ENCODE assay signal across 8 cellular contexts in the genomic region with DNA sequence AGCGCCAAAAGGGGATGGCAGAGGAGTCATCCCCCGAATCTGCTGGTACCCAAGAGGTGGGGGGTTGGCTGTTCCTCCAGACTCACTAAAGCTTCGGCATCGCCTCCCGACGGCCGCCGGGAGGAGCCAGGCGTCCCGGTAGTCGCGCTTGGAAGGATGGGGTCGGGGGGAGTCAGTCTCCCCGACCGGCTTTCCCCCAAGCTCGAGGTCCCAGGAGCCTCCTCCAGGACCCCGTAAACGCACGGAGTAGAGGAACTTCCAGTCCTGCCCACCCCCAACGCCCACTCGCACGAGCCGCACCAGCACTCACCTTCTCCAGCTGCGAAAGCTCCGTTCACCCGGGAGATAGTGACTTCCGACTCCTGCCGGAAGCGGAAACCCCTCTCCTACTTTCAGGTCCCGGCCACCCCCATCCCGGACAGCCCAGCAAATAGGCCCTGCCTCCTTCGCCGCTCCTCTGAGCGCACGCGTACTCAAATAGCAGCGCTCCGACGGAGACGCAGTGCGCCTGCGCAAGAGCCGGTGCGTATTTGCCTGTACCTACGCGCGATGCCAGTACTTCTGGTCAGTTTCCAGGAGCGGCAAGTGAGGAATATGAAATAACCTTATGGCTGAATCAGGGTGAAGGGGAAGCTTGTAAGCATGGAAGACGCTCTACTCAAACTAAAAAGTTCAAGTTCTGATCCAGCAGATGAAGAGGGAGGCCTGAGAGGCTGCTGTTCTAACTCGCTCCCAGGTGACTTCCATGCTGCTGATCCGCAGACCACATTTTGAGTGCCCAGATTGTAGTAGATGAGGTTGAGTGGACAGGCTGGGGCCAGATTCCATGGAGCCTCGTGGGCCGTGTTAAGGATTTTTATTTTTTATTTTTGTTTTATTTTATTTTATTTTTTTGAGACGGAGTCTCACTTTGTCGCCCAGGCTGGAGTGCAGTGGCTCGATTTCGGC. TPM values are rescaled to one million over a fixed set of nuclear protein-coding genes. Genes with fewer than 3 reads are reported as not detected.
DNase-seq lines count a peak whose midpoint lies in the region; ATAC-seq and TF ChIP-seq lines count a peak whose summit lies in the region.

Gene ELOF1, minus strand, starts transcription at position 350 of the 948 bp plus-strand sequence. CDS start 4,883 bp downstream, outside the sequence.

- H3K27ac ChIP-seq in C4-2B, result peak within 1 kb of the TSS; percentile 77
- peak within 1 kb of the TSS in 55 of 59 donors; percentile 13 to 91 (median 81) for H3K27ac ChIP-seq in dorsolateral prefrontal cortex
- H3K27ac ChIP-seq in liver (ENCODE audit: low read depth in 1 of 2, low read length in 2 of 2), result peak within 1 kb of the TSS; percentile 47 to 80

- H3K4me3 ChIP-seq in dorsolateral prefrontal cortex, result peak within 1 kb of the TSS; percentile 55 to 99 (median 87)
- peak within 1 kb of the TSS; percentile 75 to 99 (median 96) for H3K4me3 ChIP-seq in liver (ENCODE audit: low read depth in 1 of 3, low read length in 3 of 3)

- H3K36me3 Mint-ChIP-seq in activated CD4-positive, alpha-beta memory T cell treated with anti-CD3 and anti-CD28 coated beads for 36 hours, result peaks cover 9% of the 10 kb centered on the region

- POLR2A ChIA-PET in activated CD4-positive, alpha-beta memory T cell treated with anti-CD3 and anti-CD28 coated beads for 36 hours (lab: Charles Lee), result interaction anchor here (0.5 to 1.3 kb wide), 4 partner anchors 23 to 1354 kb away, joined by 3 to 6 read pairs (median 3); partner anchors contain the start of genes ECSIT and ZNF627

- DNase-seq in HK-2 (ENCODE audit: unreplicated experiment), result peak; percentile 98
- DNase-seq in NCI-H82 treated with DMSO at 0.1 percent for 48 hours (lab: John Stamatoyannopoulos, UW; ENCODE audit: unreplicated experiment), result peak; percentile 80
- DNase-seq in activated CD4-positive, alpha-beta memory T cell treated with anti-CD3 and anti-CD28 coated beads for 36 hours, result peak; percentile 98
- peak; percentile 95 to 98 (median 98) for DNase-seq in dorsolateral prefrontal cortex
- DNase-seq in stimulated activated CD4-positive, alpha-beta T cell treated with anti-CD3 and anti-CD28 coated beads, Interleukin-4, amount 100 ng/mL, for 24 hours, result peak; percentile 98

- H3K9ac ChIP-seq in liver (ENCODE audit: low read depth in 1 of 2, low read length in 2 of 2), result peak within 1 kb of the TSS; percentile 77 to 81

- H3K27me3 Mint-ChIP-seq in activated CD4-positive, alpha-beta memory T cell treated with anti-CD3 and anti-CD28 coated beads for 36 hours, result no peaks in the 10 kb centered on the region

- H3K9me3 ChIP-seq in liver (ENCODE audit: control insufficient read depth in 4 of 4, low read length in 3 of 4), result no peaks in the 10 kb centered on the region

- intact Hi-C loops in activated CD4-positive, alpha-beta memory T cell treated with anti-CD3 and anti-CD28 coated beads for 36 hours (cut with micrococcal nuclease), result loop anchor here (1.0 to 2.0 kb wide), 3 partner anchors 30 to 54 kb away; partner anchors contain the start of genes ECSIT, ZNF627 and ZNF653
- intact Hi-C loops in dorsolateral prefrontal cortex (cut with DNase I), result loop anchor here (1.0 to 5.0 kb wide), 4 partner anchors 30 to 52 kb away; partner anchors contain the start of genes ZNF627 (in 2 of the 2), ECSIT (in 1 of the 2) and ZNF653 (in 1 of the 2)

- no peaks in the 10 kb centered on the region for H3K9me3 Mint-ChIP-seq in activated CD4-positive, alpha-beta memory T cell treated with anti-CD3 and anti-CD28 coated beads for 36 hours

- TF ChIP-seq CTCF in C4-2B (conservative IDR thresholded peaks at IDR 0.05) (no peak; the same call in 1 of the 2 replicates), dorsolateral prefrontal cortex (IDR thresholded peaks at IDR 0.05 in 54 of 56, conservative IDR thresholded peaks at IDR 0.05 in 2 of 56; ENCODE audit: low read depth in 1 of 56, partially characterized antibody in 56 of 56) (peak in 35 of 56 donors; percentile 3 to 65 (median 32)), liver (IDR thresholded peaks at IDR 0.05; ENCODE audit: low read depth, low read length, missing input control) (no peak)

- H3K4me1 Mint-ChIP-seq in activated CD4-positive, alpha-beta memory T cell treated with anti-CD3 and anti-CD28 coated beads for 36 hours (ENCODE audit: low read depth), result peaks cover 43% of the 10 kb centered on the region

- H3K27me3 ChIP-seq in dorsolateral prefrontal cortex, result no peaks in the 10 kb centered on the region
- no peaks in the 10 kb centered on the region for H3K27me3 ChIP-seq in liver (ENCODE audit: control insufficient read depth in 4 of 4, insufficient read depth in 4 of 4, low read length in 3 of 4)

- peak within 1 kb of the TSS; percentile 84 for H3K4me3 Mint-ChIP-seq in activated CD4-positive, alpha-beta memory T cell treated with anti-CD3 and anti-CD28 coated beads for 36 hours

- H3K36me3 ChIP-seq in liver (ENCODE audit: control insufficient read depth in 4 of 4, insufficient read depth in 3 of 4, low read depth in 1 of 4, low read length in 3 of 4), result peaks cover 0 to 9% (median 0%) of the 10 kb centered on the region in 4 donors

- peaks cover 4 to 23% (median 14%) of the 10 kb centered on the region in 4 donors for H3K4me1 ChIP-seq in liver (ENCODE audit: control insufficient read depth in 4 of 4, insufficient read depth in 4 of 4, low read length in 3 of 4)

- CTCF ChIA-PET in activated CD4-positive, alpha-beta memory T cell treated with anti-CD3 and anti-CD28 coated beads for 36 hours (lab: Charles Lee), result interaction anchor here (0.5 to 3.8 kb wide), 11 partner anchors 19 to 114 kb away, joined by 3 to 40 read pairs (median 6); partner anchors contain the start of genes ACP5, CNN1 and ECSIT

- ATAC-seq in GM19372 (IDR thresholded peaks at IDR 0.05; ENCODE audit: low read depth, unreplicated experiment), result peak; percentile 82

- peak; percentile 32 to 50 for TF ChIP-seq RAD21 in liver (IDR thresholded peaks at IDR 0.05)

- WGBS in liver, result 4% methylated on average over 57 of the region's 57 CpGs

- peak within 1 kb of the TSS; percentile 87 for H3K27ac Mint-ChIP-seq in activated CD4-positive, alpha-beta memory T cell treated with anti-CD3 and anti-CD28 coated beads for 36 hours

TF ChIP-seq in liver, 16 proteins besides CTCF, POLR2A, EP300 and RAD21 (continues in another document):
- TF ChIP-seq EGR1 (IDR thresholded peaks at IDR 0.05; ENCODE audit: low read depth in 2 of 2) (peak; percentile 61 to 70), GABPA (IDR thresholded peaks at IDR 0.05 in 1 of 2, conservative IDR thresholded peaks at IDR 0.05 in 1 of 2) (peak; percentile 91 to 98), NR2F2 (IDR thresholded peaks at IDR 0.05) (no peak), FOXA2 (IDR thresholded peaks at IDR 0.05) (peak; percentile 91), HNF4G (IDR thresholded peaks at IDR 0.05) (no peak), YY1 (IDR thresholded peaks at IDR 0.05) (peak; percentile 86), TAF1 (conservative IDR thresholded peaks at IDR 0.05) (peak; percentile 35), RXRA (IDR thresholded peaks at IDR 0.05) (peak in 1 of 2 donors; percentile 11), SP1 (IDR thresholded peaks at IDR 0.05) (peak; percentile 62), JUND (IDR thresholded peaks at IDR 0.05) (no peak), ZBTB33 (IDR thresholded peaks at IDR 0.05) (no peak), MAX (IDR thresholded peaks at IDR 0.05) (no peak), HNF4A (conservative IDR thresholded peaks at IDR 0.05) (no peak)
- TF ChIP-seq, protein P1, sequence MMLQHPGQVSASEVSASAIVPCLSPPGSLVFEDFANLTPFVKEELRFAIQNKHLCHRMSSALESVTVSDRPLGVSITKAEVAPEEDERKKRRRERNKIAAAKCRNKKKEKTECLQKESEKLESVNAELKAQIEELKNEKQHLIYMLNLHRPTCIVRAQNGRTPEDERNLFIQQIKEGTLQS (IDR thresholded peaks at IDR 0.05), result no peak

RNA-seq across cellular contexts. Expression of gene ELOF1, which starts in this region (rescaled TPM):
- 10 to 100 TPM; 48.5 to 49.1 TPM for total RNA-seq in activated CD4-positive, alpha-beta memory T cell treated with anti-CD3 and anti-CD28 coated beads for 36 hours
- total RNA-seq in dorsolateral prefrontal cortex (10 to 100 TPM; 36.0 to 62.7 (median 51.2) TPM), liver (10 to 100 TPM; 11.1 to 15.5 TPM)
- polyA plus RNA-seq in liver, result 10 to 100 TPM; 32.5 to 37.9 TPM

Comparison
In these comparisons a context has a peak if more than half of its experiments do, and no peak if none do; other contexts are left out.
1. Peak in every context shown above with its lines: DNase-seq, ATAC-seq, H3K4me3 ChIP-seq and H3K27ac ChIP-seq.
2. CTCF ChIP-seq: peak in dorsolateral prefrontal cortex (35 of 56); none in C4-2B (single experiment) and liver (single experiment).